In the genomic region with DNA sequence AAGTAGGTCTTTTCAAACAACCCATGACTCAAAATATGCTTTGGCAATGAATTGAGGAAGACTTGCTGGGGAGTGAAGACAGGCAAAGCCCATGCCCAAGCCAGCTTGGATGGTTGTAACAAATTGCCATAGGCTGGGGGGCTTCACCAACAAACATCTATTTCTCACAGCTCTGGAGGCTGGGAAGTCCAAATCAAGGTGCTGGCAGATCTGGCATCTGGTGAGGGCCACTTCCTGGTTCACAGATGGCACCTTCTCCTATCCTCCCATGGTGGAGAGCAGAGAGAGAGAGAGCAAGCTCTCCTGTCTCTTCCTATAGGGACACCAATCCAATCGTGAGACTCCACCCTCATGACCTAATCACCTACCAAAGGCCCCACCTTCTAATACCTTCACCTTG, we compare ENCODE assay signal across 27 cellular contexts. TPM values are rescaled to one million over a fixed set of nuclear protein-coding genes. Genes with fewer than 3 reads are reported as not detected.
"Had no signal": no experiment of that assay in that cellular context is flagged by ENCODE, and none has a peak within 500 bp of the region (broad histone marks: within the 10 kb centered on the region; RNA-seq: fewer than 3 reads in every experiment).

No MANE protein-coding gene starts in this region.

- FAIRE-seq: urothelium cell line had no signal

- DNase-seq: stimulated activated CD4-positive, alpha-beta T cell treated with anti-CD3 and anti-CD28 coated beads, Interleukin-2, amount 100 ng/mL, for 48 hours; stimulated activated CD4-positive, alpha-beta T cell treated with anti-CD3 and anti-CD28 coated beads, Interleukin-4, amount 100 ng/mL, for 1 hour; stimulated activated CD4-positive, alpha-beta T cell treated with anti-CD3 and anti-CD28 coated beads, Interleukin-4, amount 100 ng/mL, for 24 hours; stimulated activated CD4-positive, alpha-beta T cell treated with anti-CD3 and anti-CD28 coated beads, Interleukin-4, amount 100 ng/mL, for 4 hours; stimulated activated CD8-positive, alpha-beta memory T cell treated with anti-CD3 and anti-CD28 coated beads, Interleukin-4, amount 100 ng/mL, for 48 hours; stimulated activated naive B cell treated with anti-CD40 and anti-IgM and Interleukin-4, amounts not matched to agents 10 μg/mL and 1 μg/mL and 100 μg/mL, for 72 hours; stimulated activated naive CD4-positive, alpha-beta T cell; stimulated activated naive CD4-positive, alpha-beta T cell treated with Interleukin-2 at 50 U/mL for 16 hours; stimulated activated naive CD8-positive, alpha-beta T cell treated with anti-CD3 and anti-CD28 coated beads, Interleukin-15, amount 100 ng/mL, for 72 hours; stimulated activated naive CD8-positive, alpha-beta T cell treated with anti-CD3 and anti-CD28 coated beads, Interleukin-15, Interleukin-2, amounts not matched to agents 100 U/mL and 50 U/mL, for 24 hours; stomach; substantia nigra; testis; thyroid gland; transverse colon; trophoblast cell; upper lobe of left lung; upper lobe of right lung; uterus had no signal

- H3K4me3 ChIP-seq: stomach, suprapubic skin, testis, thoracic aorta, thyroid gland, tibial artery, tibial nerve, transverse colon, upper lobe of left lung, upper lobe of right lung, uterus, vagina had no signal

- H3K9me3 ChIP-seq: suprapubic skin, testis, thoracic aorta, thyroid gland, tibial artery, tibial nerve, transverse colon, upper lobe of right lung, uterus, vagina had no signal

- H3K4me1 ChIP-seq: stomach, suprapubic skin, testis, thyroid gland, tibial artery, tibial nerve, transverse colon, upper lobe of left lung, upper lobe of right lung, uterus, vagina had no signal

- ATAC-seq: stimulated activated effector memory CD8-positive, alpha-beta T cell treated with anti-CD3 and anti-CD28 coated beads, Interleukin-12 subunit alpha, Interleukin-12 subunit beta, amount 100 ng/mL, for 72 hours; stimulated activated memory B cell treated with anti-CD40 and anti-IgM and Interleukin-4, amounts not matched to agents 10 μg/mL and 1 μg/mL and 100 μg/mL, for 72 hours; stimulated activated naive B cell treated with anti-CD40 and anti-IgM and Interleukin-4, amounts not matched to agents 10 μg/mL and 1 μg/mL and 100 μg/mL, for 72 hours; stimulated activated naive CD8-positive, alpha-beta T cell treated with anti-CD3 and anti-CD28 coated beads, Interleukin-15, amount 100 ng/mL, for 72 hours; stimulated activated naive CD8-positive, alpha-beta T cell treated with anti-CD3 and anti-CD28 coated beads, Interleukin-15, Interleukin-2, amounts not matched to agents 100 U/mL and 50 U/mL, for 24 hours; upper lobe of right lung had no signal

- H3K27me3 ChIP-seq: stomach, suprapubic skin, testis, thyroid gland, tibial artery, tibial nerve, transverse colon, upper lobe of left lung, upper lobe of right lung, uterus, vagina had no signal

- H3K36me3 ChIP-seq: stomach, suprapubic skin, thoracic aorta, thyroid gland, tibial artery, tibial nerve, transverse colon, upper lobe of left lung, upper lobe of right lung, uterus, vagina had no signal

- H3K27ac ChIP-seq: stomach, suprapubic skin, testis, thoracic aorta, thyroid gland, tibial artery, tibial nerve, transverse colon, upper lobe of left lung, upper lobe of right lung, uterus, vagina had no signal

RNA-seq across cellular contexts. Expression of a gene that starts 11.3 kb away (rescaled TPM):
- total RNA-seq: vagina had no signal
